In genomic region chr4:5759236-5760075, GRCh38 we compare ENCODE assay signal across 24 cellular contexts. TPM values are rescaled to one million over a fixed set of nuclear protein-coding genes. Genes with fewer than 3 reads are reported as not detected.
DNase-seq lines count a peak whose midpoint lies in the region; ATAC-seq and TF ChIP-seq lines count a peak whose summit lies in the region.
"Had no signal": no experiment of that assay in that cellular context is flagged by ENCODE, and none has a peak within 500 bp of the region (broad histone marks: within the 10 kb centered on the region; RNA-seq: fewer than 3 reads in every experiment).

No MANE protein-coding gene starts in this region.

- H3K9me3 ChIP-seq in PC-3 (ENCODE audit: low read length): no peaks in the 10 kb centered on the region
- H3K9me3 ChIP-seq: BE2C, mucosa of descending colon, SJCRH30, testis had no signal

- H3K9me3 Mint-ChIP-seq in stimulated activated effector memory CD8-positive, alpha-beta T cell treated with anti-CD3 and anti-CD28 coated beads, Interleukin-12 subunit alpha, Interleukin-12 subunit beta, amount 100 ng/mL, for 72 hours: no peaks in the 10 kb centered on the region
- H3K9me3 Mint-ChIP-seq: activated naive CD4-positive, alpha-beta T cell treated with anti-CD3 and anti-CD28 coated beads, Interleukin-2, amount 50 U/mL, for 24 hours; neural crest cell had no signal

- H3K27me3 ChIP-seq in PC-3 (ENCODE audit: low read length): no peaks in the 10 kb centered on the region
- H3K27me3 ChIP-seq: BE2C, SJCRH30, testis had no signal

- peaks cover 27% of the 10 kb centered on the region for H3K4me1 ChIP-seq in PC-3 (ENCODE audit: insufficient read depth, low read length)
- H3K4me1 ChIP-seq: BE2C, SJCRH30, testis had no signal

- no peak for DNase-seq in PC-3
- DNase-seq in coronary artery (ENCODE audit: low spot score): peak; percentile 41
- DNase-seq in islet precursor cell: peak; percentile 28
- DNase-seq in stimulated activated effector memory CD8-positive, alpha-beta T cell treated with anti-CD3 and anti-CD28 coated beads, Interleukin-12 subunit alpha, Interleukin-12 subunit beta, amount 100 ng/mL, for 72 hours (ENCODE audit: low spot score in 2 of 2): peak in 1 of 2 donors; percentile 30
- no peak for DNase-seq in epidermal melanocyte (ENCODE audit: insufficient read length, low spot score)
- no peak for DNase-seq in effector CD8-positive, alpha-beta T cell (lab: John Stamatoyannopoulos, UW)
- DNase-seq: aorta; BE2C; cerebellar nuclear complex; GF-D8; left ventricle myocardium superior; mucosa of descending colon; NCI-H1092 treated with DMSO at 0.1 percent for 48 hours; NCI-H2029 treated with DMSO at 0.1 percent for 48 hours; SJCRH30; stimulated activated naive CD4-positive, alpha-beta T cell; testis had no signal

- no peaks in the 10 kb centered on the region for H3K36me3 Mint-ChIP-seq in stimulated activated effector memory CD8-positive, alpha-beta T cell treated with anti-CD3 and anti-CD28 coated beads, Interleukin-12 subunit alpha, Interleukin-12 subunit beta, amount 100 ng/mL, for 72 hours
- H3K36me3 Mint-ChIP-seq: activated naive CD4-positive, alpha-beta T cell treated with anti-CD3 and anti-CD28 coated beads, Interleukin-2, amount 50 U/mL, for 24 hours had no signal

- TF ChIP-seq CTCF in PC-3 (conservative IDR thresholded peaks at IDR 0.05; ENCODE audit: low read depth, low read length) (no peak), coronary artery (IDR thresholded peaks at IDR 0.05) (no peak)

- POLR2A ChIA-PET in PC-3 (lab: Charles Lee; ENCODE audit: unreplicated experiment): no interaction called here

- H3K4me2 ChIP-seq in PC-3 (ENCODE audit: low read length): peak overlapping the region; percentile 50

- H3K4me3 ChIP-seq in PC-3 (ENCODE audit: low read length): no peak overlapping the region
- no peak overlapping the region for H3K4me3 ChIP-seq in coronary artery
- H3K4me3 ChIP-seq: mucosa of descending colon, PC-9, SJCRH30, testis had no signal

- no peaks in the 10 kb centered on the region for H3K9me2 ChIP-seq in PC-3 (replicated peaks; ENCODE audit: low read length)

- H3K9ac ChIP-seq in PC-3 (ENCODE audit: low read length): peak overlapping the region; percentile 52

- intact Hi-C loops in PC-3 (cut with micrococcal nuclease): loop anchor here (2.0 kb wide), 1 partner anchor 27 kb away; no protein-coding TSS in a partner anchor

- H4K20me1 ChIP-seq in PC-3 (ENCODE audit: low read length): no peaks in the 10 kb centered on the region

- peak overlapping the region; percentile 18 for H3K27ac Mint-ChIP-seq in stimulated activated effector memory CD8-positive, alpha-beta T cell treated with anti-CD3 and anti-CD28 coated beads, Interleukin-12 subunit alpha, Interleukin-12 subunit beta, amount 100 ng/mL, for 72 hours
- H3K27ac Mint-ChIP-seq: activated CD4-positive, alpha-beta T cell treated with anti-CD3 and anti-CD28 coated beads for 36 hours; activated naive CD4-positive, alpha-beta T cell treated with anti-CD3 and anti-CD28 coated beads, Interleukin-2, amount 50 U/mL, for 24 hours; progenitor cell of endocrine pancreas had no signal

- ATAC-seq in PC-3 (no peak), HG03135 (IDR thresholded peaks at IDR 0.05; ENCODE audit: unreplicated experiment) (no peak)
- ATAC-seq in stimulated activated effector memory CD8-positive, alpha-beta T cell treated with anti-CD3 and anti-CD28 coated beads, Interleukin-12 subunit alpha, Interleukin-12 subunit beta, amount 100 ng/mL, for 72 hours: no peak
- ATAC-seq: HepG2, left ventricle myocardium superior, mucosa of descending colon had no signal

- H3K4me1 Mint-ChIP-seq in stimulated activated effector memory CD8-positive, alpha-beta T cell treated with anti-CD3 and anti-CD28 coated beads, Interleukin-12 subunit alpha, Interleukin-12 subunit beta, amount 100 ng/mL, for 72 hours: no peaks in the 10 kb centered on the region
- H3K4me1 Mint-ChIP-seq: activated naive CD4-positive, alpha-beta T cell treated with anti-CD3 and anti-CD28 coated beads, Interleukin-2, amount 50 U/mL, for 24 hours; neural crest cell had no signal

- no peak overlapping the region for H3K4me3 Mint-ChIP-seq in stimulated activated effector memory CD8-positive, alpha-beta T cell treated with anti-CD3 and anti-CD28 coated beads, Interleukin-12 subunit alpha, Interleukin-12 subunit beta, amount 100 ng/mL, for 72 hours
- H3K4me3 Mint-ChIP-seq: activated CD4-positive, alpha-beta T cell treated with anti-CD3 and anti-CD28 coated beads for 36 hours; activated naive CD4-positive, alpha-beta T cell treated with anti-CD3 and anti-CD28 coated beads, Interleukin-2, amount 50 U/mL, for 24 hours; neural crest cell had no signal

- H2AFZ ChIP-seq in PC-3 (ENCODE audit: low read length): no peak overlapping the region
- H2AFZ ChIP-seq: PC-9 had no signal

- peaks cover 7% of the 10 kb centered on the region; the same call in 1 of the 2 replicates for H3K79me2 ChIP-seq in PC-3 (ENCODE audit: low read length)

- H3K27ac ChIP-seq in PC-3 (ENCODE audit: low read length) (peak overlapping the region; percentile 75), coronary artery (no peak overlapping the region)
- H3K27ac ChIP-seq: SJCRH30, testis had no signal

- BruUV-seq in PC-3 (replicated peaks; lab: Mats Ljungman, UMichigan): TSS peak; percentile 18

- H3K36me3 ChIP-seq in PC-3 (ENCODE audit: low read depth, low read length): peaks cover 24% of the 10 kb centered on the region
- H3K36me3 ChIP-seq: BE2C had no signal

- no peaks in the 10 kb centered on the region for H3F3A ChIP-seq in PC-3 (ENCODE audit: low read length, unreplicated experiment)

- CTCF ChIA-PET in PC-3 (lab: Charles Lee): interaction anchor here (0.6 kb wide), 1 partner anchor 99 kb away, joined by 5 read pairs; no protein-coding TSS in a partner anchor

RNA-seq across cellular contexts. Expression of gene EVC, which starts 48.5 kb away (rescaled TPM):
- total RNA-seq in PC-3 (2014; rRNA removed): 22.7 and 29.9 TPM in 2 replicates

RNA-seq across cellular contexts. Expression of gene EVC2, which starts 51.1 kb away (rescaled TPM):
- 3.2 and 4.5 TPM in 2 replicates for total RNA-seq in PC-3 (2014; rRNA removed)
- total RNA-seq: HepG2 had no signal

Comparison
In these comparisons a context has a peak if more than half of its experiments do, and no peak if none do; other contexts are left out.
1. DNase-seq: peak in coronary artery (single experiment) and islet precursor cell (single experiment); none in PC-3 (single experiment), epidermal melanocyte (single experiment) and effector CD8-positive, alpha-beta T cell (single experiment).